7 cellular contexts compared by ENCODE assay signal in genomic region chr14:93207468-93208308, GRCh38. TPM values are rescaled to one million over a fixed set of nuclear protein-coding genes. Genes with fewer than 3 reads are reported as not detected.
DNase-seq lines count a peak whose midpoint lies in the region; ATAC-seq and TF ChIP-seq lines count a peak whose summit lies in the region.

No MANE protein-coding gene starts in this region.

- no peaks in the 10 kb centered on the region for H3K27me3 ChIP-seq in GM06990 (replicated peaks; ENCODE audit: control insufficient read depth, insufficient read depth, low read length)
- no peaks in the 10 kb centered on the region for H3K27me3 ChIP-seq in RWPE2 (ENCODE audit: insufficient read depth, poor library complexity, severe bottlenecking)
- H3K27me3 ChIP-seq in kidney epithelial cell (ENCODE audit: control insufficient read depth, insufficient read depth, low read length), result no peaks in the 10 kb centered on the region

- no peak for DNase-seq in GM06990 (ENCODE audit: extremely low read depth, insufficient read length)
- peak; percentile 65 for DNase-seq in HT1080 (ENCODE audit: low read depth)
- peak; percentile 78 for DNase-seq in RWPE2 (ENCODE audit: low spot score)
- DNase-seq in cerebellar cortex (ENCODE audit: low spot score), result peak; percentile 61
- DNase-seq in kidney epithelial cell (ENCODE audit: low read depth), result no peak
- peak; percentile 39 for DNase-seq in stimulated activated CD8-positive, alpha-beta memory T cell treated with anti-CD3 and anti-CD28 coated beads, Interleukin-4, amount 100 ng/mL, for 48 hours

- H3K4me3 ChIP-seq in GM06990 (replicated peaks; ENCODE audit: low read depth, low read length), result peak overlapping the region; percentile 95
- peak overlapping the region; percentile 63 for H3K4me3 ChIP-seq in RWPE2 (ENCODE audit: severe bottlenecking)
- peak overlapping the region; percentile 83 for H3K4me3 ChIP-seq in kidney epithelial cell (ENCODE audit: low read depth, low read length)

- H3K9me3 ChIP-seq in RWPE2 (ENCODE audit: severe bottlenecking), result no peaks in the 10 kb centered on the region

- H3K27ac ChIP-seq in RWPE2 (ENCODE audit: poor library complexity, severe bottlenecking), result peak overlapping the region; percentile 61

- TF ChIP-seq CTCF in GM06990 (IDR thresholded peaks at IDR 0.05; ENCODE audit: insufficient read depth, low read length, poor library complexity, severe bottlenecking), result peak; percentile 60
- peak; percentile 88 for TF ChIP-seq CTCF in RWPE2 (IDR thresholded peaks at IDR 0.05; ENCODE audit: poor library complexity, severe bottlenecking)
- peak; percentile 63 for TF ChIP-seq CTCF in kidney epithelial cell (IDR thresholded peaks at IDR 0.05; ENCODE audit: insufficient read depth, low read length, poor library complexity, severe bottlenecking)

- ATAC-seq in GM21526 (IDR thresholded peaks at IDR 0.05; ENCODE audit: low FRiP score, unreplicated experiment) (peak; percentile 28), RWPE2 (ENCODE audit: low read depth) (peak; percentile 60)

- H3K36me3 ChIP-seq in GM06990 (ENCODE audit: control insufficient read depth, insufficient read depth, low read length), result no peaks in the 10 kb centered on the region; the same call in 1 of the 2 replicates
- H3K36me3 ChIP-seq in RWPE2 (ENCODE audit: low read depth), result peaks cover 50% of the 10 kb centered on the region
- H3K36me3 ChIP-seq in kidney epithelial cell (ENCODE audit: control insufficient read depth, insufficient read depth, low read length), result no peaks in the 10 kb centered on the region

- H3K4me1 ChIP-seq in RWPE2 (ENCODE audit: insufficient read depth, poor library complexity, severe bottlenecking), result no peaks in the 10 kb centered on the region

RNA-seq across cellular contexts. Expression of gene UBR7, which starts 0.6 kb away (rescaled TPM):
- 103 and 116 TPM in 2 replicates for total RNA-seq in HT1080 (2014; rRNA removed; shearing (Covaris generic))
- polyA plus RNA-seq in HT1080 (2015; cell fraction: cytosol; rRNA removed), result 58.9 and 62.3 TPM in 2 replicates
- 46.2 and 46.4 TPM in 2 replicates for polyA plus RNA-seq in HT1080 (2015; cell fraction: nucleus; rRNA removed)
- total RNA-seq in kidney epithelial cell, result 12.5 and 16.1 TPM in 2 replicates

RNA-seq across cellular contexts. Expression of gene GON7, which starts 0.8 kb away (rescaled TPM):
- total RNA-seq in HT1080 (2014; rRNA removed; shearing (Covaris generic)), result 55.6 and 56.4 TPM in 2 replicates
- 28.0 TPM in 2 replicates for polyA plus RNA-seq in HT1080 (2015; cell fraction: cytosol; rRNA removed)
- polyA plus RNA-seq in HT1080 (2015; cell fraction: nucleus; rRNA removed), result 9.8 and 10.6 TPM in 2 replicates
- total RNA-seq in kidney epithelial cell, result 13.5 and 14.9 TPM in 2 replicates

RNA-seq across cellular contexts. Expression of gene LYSET, which starts 22.6 kb away (rescaled TPM):
- total RNA-seq in HT1080 (2014; rRNA removed; shearing (Covaris generic)), result 18.5 and 27.8 TPM in 2 replicates
- polyA plus RNA-seq in HT1080 (2015; cell fraction: cytosol; rRNA removed), result 23.8 and 25.7 TPM in 2 replicates
- 6.2 and 7.5 TPM in 2 replicates for polyA plus RNA-seq in HT1080 (2015; cell fraction: nucleus; rRNA removed)
- 14.1 and 17.0 TPM in 2 replicates for total RNA-seq in kidney epithelial cell

RNA-seq across cellular contexts. Expression of gene MOAP1, which starts 23.0 kb away (rescaled TPM):
- total RNA-seq in HT1080 (2014; rRNA removed; shearing (Covaris generic)), result 22.9 and 23.0 TPM in 2 replicates
- polyA plus RNA-seq in HT1080 (2015; cell fraction: cytosol; rRNA removed), result 15.4 and 19.5 TPM in 2 replicates
- polyA plus RNA-seq in HT1080 (2015; cell fraction: nucleus; rRNA removed), result 20.1 and 22.2 TPM in 2 replicates
- total RNA-seq in kidney epithelial cell, result 26.1 and 26.2 TPM in 2 replicates

Comparison
In these comparisons a context has a peak if more than half of its experiments do, and no peak if none do; other contexts are left out.
1. DNase-seq: peak in HT1080 (single experiment), RWPE2 (single experiment), cerebellar cortex (single experiment) and stimulated activated CD8-positive, alpha-beta memory T cell treated with anti-CD3 and anti-CD28 coated beads, Interleukin-4, amount 100 ng/mL, for 48 hours (single experiment); none in GM06990 (single experiment) and kidney epithelial cell (single experiment).
2. Peak in every context shown above with its lines, with median percentiles within 50 percentile points of each other: H3K4me3 ChIP-seq and CTCF ChIP-seq.